ENCODE assay signal across 35 cellular contexts in genomic region chrX:105317117-105317516, GRCh38.
DNase-seq lines count a peak whose midpoint lies in the region; ATAC-seq, FAIRE-seq and TF ChIP-seq lines count a peak whose summit lies in the region.
"Had no signal": no experiment of that assay in that cellular context is flagged by ENCODE, and none has a peak within 500 bp of the region (broad histone marks: within the 10 kb centered on the region; RNA-seq: fewer than 3 reads in every experiment).

No MANE protein-coding gene starts in this region.

- H3K9ac ChIP-seq in HepG2 (ENCODE audit: insufficient read depth, low read depth, low read length), result no peak overlapping the region
- no peak overlapping the region for H3K9ac ChIP-seq in IMR-90 (ENCODE audit: low read depth, low read length)
- H3K9ac ChIP-seq: BLaER1; BLaER1 treated with 17β-estradiol and CSF1 and Interleukin-3, amounts not matched to agents 10 nM and 100 nM had no signal

- ATAC-seq in HepG2 (no peak), right lobe of liver (no peak), IMR-90 (ENCODE audit: low read depth) (no peak), pancreas (no peak)
- ATAC-seq: A549; CD8-positive, alpha-beta T cell had no signal

- H3K18ac ChIP-seq in IMR-90 (ENCODE audit: low read depth, low read length), result no peak overlapping the region

- no peak overlapping the region for H2AK5ac ChIP-seq in IMR-90 (ENCODE audit: low read depth, low read length)

- H3K27ac ChIP-seq in HepG2 (ENCODE audit: extremely low read length, insufficient read depth, low read length), result no peak overlapping the region
- H3K27ac ChIP-seq in right lobe of liver, result no peak overlapping the region
- H3K27ac ChIP-seq in IMR-90 (ENCODE audit: insufficient read depth, low read length), result no peak overlapping the region
- no peak overlapping the region for H3K27ac ChIP-seq in pancreas
- H3K27ac ChIP-seq: 22Rv1; A549; BLaER1; BLaER1 treated with 17β-estradiol and CSF1 and Interleukin-3, amounts not matched to agents 10 nM and 100 nM; C4-2B had no signal

- H3K4me3 ChIP-seq in HepG2 (replicated peaks in 1 of 3; ENCODE audit: insufficient read depth in 1 of 3, low read depth in 2 of 3, low read length in 3 of 3), result no peak overlapping the region
- H3K4me3 ChIP-seq in right lobe of liver, result no peak overlapping the region
- H3K4me3 ChIP-seq in IMR-90 (ENCODE audit: insufficient read depth, low read depth, low read length), result no peak overlapping the region
- no peak overlapping the region for H3K4me3 ChIP-seq in pancreas
- H3K4me3 ChIP-seq: A549; BLaER1; BLaER1 treated with 17β-estradiol and CSF1 and Interleukin-3, amounts not matched to agents 10 nM and 100 nM had no signal

- no peak for TF ChIP-seq RAD21 in HepG2 (CRISPR knock-in tag; IDR thresholded peaks at IDR 0.05)
- no peak for TF ChIP-seq RAD21 in IMR-90 (IDR thresholded peaks at IDR 0.05; ENCODE audit: low read length)

- no peak for TF ChIP-seq POLR2A in HepG2 (IDR thresholded peaks at IDR 0.05; ENCODE audit: insufficient read depth in 1 of 2, low read depth in 2 of 2, low read length in 2 of 2)
- TF ChIP-seq POLR2A in right lobe of liver (IDR thresholded peaks at IDR 0.05), result no peak
- TF ChIP-seq POLR2A in IMR-90 (IDR thresholded peaks at IDR 0.05; ENCODE audit: low read depth, low read length), result no peak

- H2BK5ac ChIP-seq in IMR-90 (ENCODE audit: low read depth, low read length, poor library complexity, severe bottlenecking), result no peak overlapping the region

- H3K56ac ChIP-seq in IMR-90 (ENCODE audit: extremely low read depth, insufficient read depth, low read length), result no peak overlapping the region

- H3K27me3 ChIP-seq in HepG2 (ENCODE audit: control insufficient read depth in 1 of 2, insufficient read depth in 2 of 2, low read length in 2 of 2) (no peaks in the 10 kb centered on the region), right lobe of liver (no peaks in the 10 kb centered on the region), IMR-90 (ENCODE audit: control insufficient read depth, insufficient read depth, low read length) (peaks cover 2% of the 10 kb centered on the region; the same call in 1 of the 2 replicates), pancreas (peaks cover 0 to 3% (median 0%) of the 10 kb centered on the region in 4 donors)
- H3K27me3 ChIP-seq: BE2C; BLaER1; BLaER1 treated with 17β-estradiol and CSF1 and Interleukin-3, amounts not matched to agents 10 nM and 100 nM had no signal

- H2BK15ac ChIP-seq in IMR-90 (ENCODE audit: low read depth, low read length), result no peak overlapping the region

- no peak overlapping the region for H2AK9ac ChIP-seq in IMR-90 (replicated peaks; ENCODE audit: low read depth, low read length, poor library complexity)

- FAIRE-seq in HepG2 (lab: Jason Lieb, UNC) (no peak), pancreas (lab: Jason Lieb, UNC) (peak; percentile 54)
- FAIRE-seq: A204.1, D721Med had no signal

- TF ChIP-seq CTCF in HepG2 (CRISPR knock-in tag; IDR thresholded peaks at IDR 0.05) (no peak), right lobe of liver (IDR thresholded peaks at IDR 0.05) (no peak), IMR-90 (conservative IDR thresholded peaks at IDR 0.05; ENCODE audit: low read depth, low read length) (no peak), pancreas (IDR thresholded peaks at IDR 0.05) (no peak), GM10248 (IDR thresholded peaks at IDR 0.05; ENCODE audit: control extremely low read depth, extremely low read depth, low read depth, missing control alignments) (no peak), GM13977 (IDR thresholded peaks at IDR 0.05; ENCODE audit: extremely low read depth, insufficient read depth, missing control alignments) (no peak)

- no peaks in the 10 kb centered on the region for H3K79me2 ChIP-seq in HepG2 (ENCODE audit: insufficient read depth, low read length)

- H3K4me1 ChIP-seq in HepG2 (ENCODE audit: insufficient read depth, low read length), result no peaks in the 10 kb centered on the region
- no peaks in the 10 kb centered on the region for H3K4me1 ChIP-seq in right lobe of liver
- no peaks in the 10 kb centered on the region for H3K4me1 ChIP-seq in IMR-90 (ENCODE audit: control insufficient read depth, insufficient read depth, low read length)
- H3K4me1 ChIP-seq in pancreas, result no peaks in the 10 kb centered on the region
- H3K4me1 ChIP-seq: A549; BE2C; BLaER1; BLaER1 treated with 17β-estradiol and CSF1 and Interleukin-3, amounts not matched to agents 10 nM and 100 nM; Caco-2 had no signal

- H3K36me3 ChIP-seq in HepG2 (replicated peaks in 1 of 2; ENCODE audit: control insufficient read depth in 1 of 2, insufficient read depth in 2 of 2, low read length in 2 of 2) (no peaks in the 10 kb centered on the region), right lobe of liver (no peaks in the 10 kb centered on the region), IMR-90 (ENCODE audit: control insufficient read depth, insufficient read depth, low read length) (no peaks in the 10 kb centered on the region), pancreas (no peaks in the 10 kb centered on the region)
- H3K36me3 ChIP-seq: BE2C; BLaER1; BLaER1 treated with 17β-estradiol and CSF1 and Interleukin-3, amounts not matched to agents 10 nM and 100 nM had no signal

- no peak overlapping the region for H2BK20ac ChIP-seq in IMR-90 (ENCODE audit: low read depth, low read length)

- H3K23ac ChIP-seq in IMR-90 (ENCODE audit: low read depth, low read length), result no peak overlapping the region

- intact Hi-C loops in HepG2 (cut with micrococcal nuclease; ENCODE audit: unreplicated experiment), result no loop called here
- intact Hi-C loops in right lobe of liver (cut with DNase I), result no loop called here
- intact Hi-C loops in IMR-90 (cut with micrococcal nuclease), result no loop called here
- intact Hi-C loops in pancreas (cut with DNase I), result no loop called here

- H4K8ac ChIP-seq in IMR-90 (ENCODE audit: low read depth in 2 of 2, low read length in 2 of 2), result no peak overlapping the region

- dilution Hi-C loops in IMR-90 (cut with HindIII; ENCODE audit: low sequenced_read_pairs, unreplicated experiment), result no loop called here

- DNase-seq in HepG2 (ENCODE audit: low spot score), result no peak
- no peak for DNase-seq in right lobe of liver
- no peak for DNase-seq in IMR-90
- peak; percentile 6 for DNase-seq in OCI-M1 (lab: John Stamatoyannopoulos, UW)
- DNase-seq in pancreas, result no peak
- DNase-seq in GM10248 (ENCODE audit: extremely low spot score), result no peak
- no peak for DNase-seq in HCEC 1CT
- no peak for DNase-seq in GM13977 (ENCODE audit: low spot score)
- DNase-seq: 8988T; ACHN; AML-193; BE2C; C1 segment of cervical spinal cord; Caco-2; Calu3; CD4-positive, alpha-beta memory T cell; CD4-positive, alpha-beta T cell; CD4-positive, CD25-positive, alpha-beta regulatory T cell; CD8-positive, alpha-beta memory T cell; CD8-positive, alpha-beta T cell; COR-L47; DMS 273 treated with DMSO at 0.1 percent for 48 hours; DMS153; DMS53; DMS79; DMS79 treated with DMSO at 0.1 percent for 48 hours; DND-41; EL had no signal

- BruUV-seq in HepG2 (replicated peaks; lab: Mats Ljungman, UMichigan) (no TSS peak), IMR-90 (replicated peaks; lab: Mats Ljungman, UMichigan) (no TSS peak)

- H3K79me1 ChIP-seq in IMR-90 (ENCODE audit: low read depth in 1 of 2, low read length in 2 of 2), result no peaks in the 10 kb centered on the region

- H3K4me2 ChIP-seq in HepG2 (ENCODE audit: low read depth, low read length), result no peak overlapping the region
- no peak overlapping the region for H3K4me2 ChIP-seq in IMR-90 (ENCODE audit: low read depth, low read length)
- H3K4me2 ChIP-seq: A549; BLaER1; BLaER1 treated with 17β-estradiol and CSF1 and Interleukin-3, amounts not matched to agents 10 nM and 100 nM had no signal

- no peaks in the 10 kb centered on the region for H4K20me1 ChIP-seq in HepG2 (ENCODE audit: insufficient read depth, low read length)
- H4K20me1 ChIP-seq in IMR-90 (ENCODE audit: insufficient read depth, low read length), result no peaks in the 10 kb centered on the region; the same call in 1 of the 2 replicates
- H4K20me1 ChIP-seq: BLaER1; BLaER1 treated with 17β-estradiol and CSF1 and Interleukin-3, amounts not matched to agents 10 nM and 100 nM had no signal

- H2AFZ ChIP-seq in HepG2 (ENCODE audit: low read length) (no peak overlapping the region), IMR-90 (replicated peaks; ENCODE audit: low read length, poor library complexity) (no peak overlapping the region)

- H2BK120ac ChIP-seq in IMR-90 (ENCODE audit: low read depth, low read length), result no peak overlapping the region

- WGBS in HepG2 (ENCODE audit: low lambda C conversion rate), result 0% methylated on average over 2 of the region's 2 CpGs
- 44% methylated on average over 2 of the region's 2 CpGs for WGBS in right lobe of liver (ENCODE audit: insufficient coverage, low coverage, low lambda C conversion rate, missing lambda C conversion rate)
- no CpG with 5 or more reads among the region's 2 CpGs for WGBS in IMR-90 (ENCODE audit: extremely low coverage in 2 of 2, insufficient read length in 1 of 2), 2 experiments
- 56 to 63% methylated on average over 2 of the region's 2 CpGs for WGBS in pancreas, 2 donors

- POLR2A ChIA-PET in HepG2 (lab: Yijun Ruan, JAX), result no interaction called here
- POLR2A ChIA-PET in IMR-90 (lab: Charles Lee; ENCODE audit: unreplicated experiment), result no interaction called here
- POLR2A ChIA-PET in GM10248 (lab: Yijun Ruan, JAX), result no interaction called here

- CTCF ChIA-PET in HepG2 (lab: Yijun Ruan, JAX; ENCODE audit: low intra/inter-chr PET ratio, low total read pairs) (no interaction called here), IMR-90 (lab: Yijun Ruan, JAX) (no interaction called here), GM10248 (lab: Yijun Ruan, JAX) (no interaction called here)

- in situ Hi-C loops in HepG2 (cut with HindIII; ENCODE audit: extremely low pct_ligation_motif_present, low pct_unique_long_range_greater_than_20kb) (no loop called here), IMR-90 (cut with MboI; ENCODE audit: low sequenced_read_pairs) (no loop called here), GM13977 (cut with MboI; ENCODE audit: low pct_unique_long_range_greater_than_20kb, low sequenced_read_pairs, unreplicated experiment) (no loop called here)

- no peak overlapping the region for H3K14ac ChIP-seq in IMR-90 (replicated peaks; ENCODE audit: low read depth, low read length)

- H3K9me3 ChIP-seq in HepG2 (ENCODE audit: low read length) (no peaks in the 10 kb centered on the region), right lobe of liver (no peaks in the 10 kb centered on the region), IMR-90 (ENCODE audit: control insufficient read depth, insufficient read depth, low read length) (no peaks in the 10 kb centered on the region), pancreas (no peaks in the 10 kb centered on the region)
- H3K9me3 ChIP-seq: A549; BE2C; BLaER1; BLaER1 treated with 17β-estradiol and CSF1 and Interleukin-3, amounts not matched to agents 10 nM and 100 nM; Caco-2 had no signal

- H4K91ac ChIP-seq in IMR-90 (ENCODE audit: insufficient read depth, low read depth, low read length), result no peak overlapping the region

- TF ChIP-seq EP300 in HepG2 (IDR thresholded peaks at IDR 0.05; ENCODE audit: low read depth in 2 of 2, low read length in 2 of 2) (no peak), HepG2 (CRISPR knock-in tag; IDR thresholded peaks at IDR 0.05; ENCODE audit: borderline replicate concordance) (no peak)

- H4K5ac ChIP-seq in IMR-90 (ENCODE audit: low read depth, low read length), result no peak overlapping the region

- no peak overlapping the region for H3K4ac ChIP-seq in IMR-90 (ENCODE audit: low read depth, low read length)

- no peaks in the 10 kb centered on the region for H3K9me1 ChIP-seq in IMR-90 (ENCODE audit: insufficient read depth, low read length)

TF ChIP-seq in IMR-90, 13 proteins besides CTCF, POLR2A, EP300 and RAD21 (continues in another document):
- TF ChIP-seq MAFK (IDR thresholded peaks at IDR 0.05; ENCODE audit: low read depth, low read length), result peak; percentile 54
